15 cellular contexts compared by ENCODE assay signal in genomic region chr7:1855396-1856160, GRCh38.
DNase-seq lines count a peak whose midpoint lies in the region; ATAC-seq, FAIRE-seq and TF ChIP-seq lines count a peak whose summit lies in the region.
"Had no signal": no experiment of that assay in that cellular context is flagged by ENCODE, and none has a peak within 500 bp of the region (broad histone marks: within the 10 kb centered on the region; RNA-seq: fewer than 3 reads in every experiment).

No MANE protein-coding gene starts in this region.

- H2BK12ac ChIP-seq in H9 (ENCODE audit: insufficient read length, low read depth, low read length): no peak overlapping the region

- H3K9me3 Mint-ChIP-seq in T-helper 2 cell treated with Interferon-gamma antibody and Interleukin-4, amounts not matched to agents 5 μg/mL and 100 μg/mL, for 36 hours: no peaks in the 10 kb centered on the region
- H3K9me3 Mint-ChIP-seq in H9: no peaks in the 10 kb centered on the region
- H3K9me3 Mint-ChIP-seq: activated T-cell treated with anti-CD3 and anti-CD28 coated beads, Interleukin-2, amount 50 U/mL, for 72 hours had no signal

- intact Hi-C loops in kidney (cut with DNase I): no loop called here
- intact Hi-C loops in sciatic nerve (cut with DNase I): no loop called here

- no peak overlapping the region for H3T11ph ChIP-seq in H9 (ENCODE audit: low read length)

- no peak overlapping the region for H2BK5ac ChIP-seq in H9 (ENCODE audit: insufficient read length, low read length)

- H4K5ac ChIP-seq in H9 (ENCODE audit: insufficient read length, low read depth, low read length): no peak overlapping the region

- peak overlapping the region; percentile 54 for H3K4me3 Mint-ChIP-seq in T-helper 2 cell treated with Interferon-gamma antibody and Interleukin-4, amounts not matched to agents 5 μg/mL and 100 μg/mL, for 36 hours
- H3K4me3 Mint-ChIP-seq in H9: no peak overlapping the region; a peak in 1 of 5 replicates
- H3K4me3 Mint-ChIP-seq: activated T-cell treated with anti-CD3 and anti-CD28 coated beads, Interleukin-2, amount 50 U/mL, for 72 hours had no signal

- ATAC-seq in DND-41 (ENCODE audit: insufficient read depth, low read depth) (peak; percentile 16; the same call in 1 of the 3 replicates), sciatic nerve (no peak)
- ATAC-seq: activated T-cell treated with anti-CD3 and anti-CD28 coated beads, Interleukin-2, amount 50 U/mL, for 72 hours had no signal

- TF ChIP-seq CTCF in DND-41 (IDR thresholded peaks at IDR 0.05; ENCODE audit: borderline replicate concordance, extremely low read depth, low read length, poor library complexity, severe bottlenecking) (no peak), kidney (IDR thresholded peaks at IDR 0.05; ENCODE audit: borderline replicate concordance, extremely low read depth, insufficient read depth) (no peak), H9 (conservative IDR thresholded peaks at IDR 0.05) (no peak)

- no peak overlapping the region for H4K8ac ChIP-seq in H9 (replicated peaks; ENCODE audit: insufficient read length, low read depth, low read length)

- H3K4me1 ChIP-seq in DND-41 (ENCODE audit: insufficient read depth, low read length) (peaks cover 20% of the 10 kb centered on the region), kidney (ENCODE audit: control insufficient read depth in 1 of 2, insufficient read depth in 1 of 2, low read depth in 1 of 2, low read length in 2 of 2) (no peaks in the 10 kb centered on the region), H9 (ENCODE audit: insufficient read depth, low read length) (no peaks in the 10 kb centered on the region)
- H3K4me1 ChIP-seq: prostate gland, vagina had no signal

- H3K18ac ChIP-seq in H9 (ENCODE audit: insufficient read length, low read depth, low read length): no peak overlapping the region

- H3K9me3 ChIP-seq in DND-41 (ENCODE audit: insufficient read depth, low read length, severe bottlenecking) (no peaks in the 10 kb centered on the region), kidney (ENCODE audit: control insufficient read depth in 1 of 2, low read length in 2 of 2) (no peaks in the 10 kb centered on the region), H9 (ENCODE audit: control insufficient read depth, low read depth, low read length) (no peaks in the 10 kb centered on the region)
- H3K9me3 ChIP-seq: prostate gland, vagina had no signal

- no CpG with 5 or more reads among the region's 25 CpGs for WGBS in H9 (ENCODE audit: extremely low coverage, insufficient read length, low lambda C conversion rate)

- no peak overlapping the region for H3K56ac ChIP-seq in H9 (ENCODE audit: insufficient read length, low read depth, low read length)

- H2BK15ac ChIP-seq in H9 (ENCODE audit: low read depth, low read length): no peak overlapping the region

- no peak overlapping the region for H2BK120ac ChIP-seq in H9 (ENCODE audit: low read depth, low read length, poor library complexity, severe bottlenecking)

- H2AFZ ChIP-seq in DND-41 (ENCODE audit: low read depth, low read length) (no peak overlapping the region), H9 (ENCODE audit: low read length) (no peak overlapping the region)

- no peak overlapping the region for H3K9ac ChIP-seq in DND-41 (ENCODE audit: low read depth, low read length)
- no peak overlapping the region for H3K9ac ChIP-seq in kidney (ENCODE audit: low read length in 2 of 2)
- H3K9ac ChIP-seq in H9 (ENCODE audit: extremely low read depth, insufficient read length, low read length): no peak overlapping the region

- H3K23ac ChIP-seq in H9 (ENCODE audit: insufficient read length, low read depth, low read length): no peak overlapping the region

- no peaks in the 10 kb centered on the region for H3K27me3 Mint-ChIP-seq in T-helper 2 cell treated with Interferon-gamma antibody and Interleukin-4, amounts not matched to agents 5 μg/mL and 100 μg/mL, for 36 hours (ENCODE audit: low read depth)
- H3K27me3 Mint-ChIP-seq in H9 (ENCODE audit: low read depth): no peaks in the 10 kb centered on the region; the same call in 1 of the 2 replicates

- H3K4me1 Mint-ChIP-seq in T-helper 2 cell treated with Interferon-gamma antibody and Interleukin-4, amounts not matched to agents 5 μg/mL and 100 μg/mL, for 36 hours (ENCODE audit: low read depth): peaks cover 14% of the 10 kb centered on the region
- peaks cover 2 to 14% of the 10 kb centered on the region in 2 experiments; a peak in 2 of 4 replicates for H3K4me1 Mint-ChIP-seq in H9

- H3K4me3 ChIP-seq in DND-41 (ENCODE audit: low read depth in 1 of 2, low read length in 2 of 2) (no peak overlapping the region), kidney (ENCODE audit: low read length in 2 of 2) (no peak overlapping the region)
- H3K4me3 ChIP-seq: prostate gland, vagina had no signal

- peaks cover 69% of the 10 kb centered on the region for H4K20me1 ChIP-seq in DND-41 (ENCODE audit: insufficient read depth, low read length)
- peaks cover 3% of the 10 kb centered on the region for H4K20me1 ChIP-seq in H9 (ENCODE audit: control insufficient read depth, insufficient read depth, insufficient read length)

- H3K27ac ChIP-seq in DND-41 (ENCODE audit: low read length) (peak overlapping the region; percentile 56), kidney (ENCODE audit: low read depth in 2 of 2, low read length in 2 of 2) (no peak overlapping the region), H9 (ENCODE audit: insufficient read length, low read depth, low read length) (no peak overlapping the region)
- H3K27ac ChIP-seq: brain microvascular endothelial cell, prostate gland, vagina had no signal

- no peak for FAIRE-seq in kidney (lab: Jason Lieb, UNC)
- FAIRE-seq: G401.6 had no signal

- H3K27me3 ChIP-seq in DND-41 (ENCODE audit: insufficient read depth, low read length, poor library complexity) (no peaks in the 10 kb centered on the region), H9 (ENCODE audit: insufficient read depth, low read length) (no peaks in the 10 kb centered on the region)
- H3K27me3 ChIP-seq: brain microvascular endothelial cell, vagina had no signal

- no peak overlapping the region for H2AK5ac ChIP-seq in H9 (ENCODE audit: insufficient read length, low read length)

- H3K36me3 Mint-ChIP-seq in T-helper 2 cell treated with Interferon-gamma antibody and Interleukin-4, amounts not matched to agents 5 μg/mL and 100 μg/mL, for 36 hours (ENCODE audit: low read depth): peaks cover 13% of the 10 kb centered on the region
- H3K36me3 Mint-ChIP-seq in H9 (ENCODE audit: insufficient read depth in 1 of 3, low read depth in 3 of 3): 0 out of 7 replicates have a peak, but pooled peaks cover 0 to 4% (median 0%) of the 10 kb centered on the region in 3 experiments

- H3K23me2 ChIP-seq in H9 (ENCODE audit: insufficient read length, low read depth, low read length, poor library complexity, severe bottlenecking): no peaks in the 10 kb centered on the region

- H3K4me2 ChIP-seq in DND-41 (ENCODE audit: insufficient read depth, low read length): no peak overlapping the region
- H3K4me2 ChIP-seq in H9 (ENCODE audit: insufficient read depth, insufficient read length, low read length): no peak overlapping the region

- peaks cover 14% of the 10 kb centered on the region for H3K79me2 ChIP-seq in DND-41 (ENCODE audit: insufficient read depth, low read length)
- H3K79me2 ChIP-seq in H9 (ENCODE audit: insufficient read depth, low read length): no peaks in the 10 kb centered on the region

- no peak overlapping the region for H2BK20ac ChIP-seq in H9 (ENCODE audit: low read depth, low read length, poor library complexity, severe bottlenecking)

- H3K79me1 ChIP-seq in H9 (ENCODE audit: insufficient read depth, low read depth, low read length, poor library complexity, severe bottlenecking): no peaks in the 10 kb centered on the region

- H3K27ac Mint-ChIP-seq in T-helper 2 cell treated with Interferon-gamma antibody and Interleukin-4, amounts not matched to agents 5 μg/mL and 100 μg/mL, for 36 hours: no peak overlapping the region
- H3K27ac Mint-ChIP-seq in H9: peak overlapping the region in 1 of 3 experiments; percentile 75; a peak in 2 of 7 replicates
- H3K27ac Mint-ChIP-seq: activated T-cell treated with anti-CD3 and anti-CD28 coated beads, Interleukin-2, amount 50 U/mL, for 72 hours had no signal

- H4K91ac ChIP-seq in H9 (ENCODE audit: insufficient read length, low read depth, low read length): no peak overlapping the region

- H3K36me3 ChIP-seq in DND-41 (ENCODE audit: insufficient read depth, low read length) (peaks cover 17% of the 10 kb centered on the region; the same call in 1 of the 2 replicates), kidney (ENCODE audit: control insufficient read depth in 1 of 2, insufficient read depth in 2 of 2, low read length in 2 of 2) (no peaks in the 10 kb centered on the region)
- H3K36me3 ChIP-seq: brain microvascular endothelial cell, prostate gland, vagina had no signal

- H3K14ac ChIP-seq in H9 (ENCODE audit: insufficient read depth, low read length): no peak overlapping the region

- DNase-seq in DND-41 (no peak), kidney (peak; percentile 45), sciatic nerve (ENCODE audit: low spot score) (peak; percentile 44), H9 (no peak), NCI-H2196 treated with DMSO at 0.1 percent for 48 hours (lab: John Stamatoyannopoulos, UW; ENCODE audit: unreplicated experiment) (no peak), 8988T (no peak)
- no peak for DNase-seq in T-helper 2 cell treated with Interferon-gamma antibody and Interleukin-4, amounts not matched to agents 5 μg/mL and 100 μg/mL, for 36 hours (ENCODE audit: low spot score)
- DNase-seq: activated CD4-positive, alpha-beta T cell treated with anti-CD3 and anti-CD28 coated beads for 1 hour; activated T-cell treated with anti-CD3 and anti-CD28 coated beads, Interleukin-2, amount 50 U/mL, for 72 hours; brain microvascular endothelial cell; effector memory CD4-positive, alpha-beta T cell; NCI-H1417 had no signal

- no peak overlapping the region for H3K4ac ChIP-seq in H9 (ENCODE audit: low read depth, low read length)

Comparison
In these comparisons a context has a peak if more than half of its experiments do, and no peak if none do; other contexts are left out.
1. DNase-seq: peak in kidney (single experiment) and sciatic nerve (single experiment); none in DND-41 (single experiment), T-helper 2 cell treated with Interferon-gamma antibody and Interleukin-4, amounts not matched to agents 5 μg/mL and 100 μg/mL, for 36 hours (single experiment), H9 (single experiment), NCI-H2196 treated with DMSO at 0.1 percent for 48 hours (single experiment) and 8988T (single experiment).